Comparison of ENCODE assay signal across 1 cellular context in the genomic region with DNA sequence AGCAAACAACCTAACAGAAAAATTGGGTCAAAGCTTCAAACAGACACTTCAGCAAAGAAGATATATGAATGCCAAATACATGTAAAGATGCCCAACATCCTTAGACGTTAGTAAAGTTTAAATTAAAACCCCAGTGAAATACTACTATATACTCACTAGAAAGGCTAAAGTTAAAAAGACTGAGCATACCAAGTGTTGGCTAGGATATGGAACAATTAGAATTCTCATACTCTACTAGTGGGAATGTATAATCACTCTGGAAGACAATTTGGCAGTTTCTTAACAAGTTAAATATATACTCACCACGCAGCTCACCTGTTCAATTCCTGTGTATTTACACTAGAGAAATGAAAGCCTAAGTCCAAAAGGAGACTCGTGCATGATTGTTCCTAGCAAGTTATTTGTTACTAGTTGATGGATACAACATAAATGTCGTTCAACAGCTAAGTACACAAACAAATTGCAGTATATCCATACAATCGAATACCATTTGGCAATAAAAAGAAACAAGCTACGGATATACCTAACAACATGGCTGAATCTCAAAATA.
A peak's percentile ranks its signal among the peaks of the same experiment; 100 is the strongest.
TF ChIP-seq lines count a peak whose summit lies in the region.

No MANE protein-coding gene starts in this region.

TF ChIP-seq in HepG2, 621 proteins besides CTCF, POLR2A, EP300 and RAD21 (continued from another document):
- TF ChIP-seq ARID5B (CRISPR knock-in tag; IDR thresholded peaks at IDR 0.05) (peak; percentile 40; the same call in 1 of the 2 replicates), SOX6 (IDR thresholded peaks at IDR 0.05) (no peak), SOX6 (CRISPR knock-in tag; IDR thresholded peaks at IDR 0.05) (peak; percentile 38; the same call in 1 of the 2 replicates), ZNF317 (CRISPR knock-in tag; IDR thresholded peaks at IDR 0.05) (peak; percentile 52; the same call in 1 of the 2 replicates), ZNF737 (CRISPR knock-in tag; IDR thresholded peaks at IDR 0.05; ENCODE audit: borderline replicate concordance) (no peak), FOXA3 (CRISPR knock-in tag; IDR thresholded peaks at IDR 0.05) (0 out of 2 replicates have a peak, but pooled peaks have one; percentile 8)
- TF ChIP-seq, protein P1, sequence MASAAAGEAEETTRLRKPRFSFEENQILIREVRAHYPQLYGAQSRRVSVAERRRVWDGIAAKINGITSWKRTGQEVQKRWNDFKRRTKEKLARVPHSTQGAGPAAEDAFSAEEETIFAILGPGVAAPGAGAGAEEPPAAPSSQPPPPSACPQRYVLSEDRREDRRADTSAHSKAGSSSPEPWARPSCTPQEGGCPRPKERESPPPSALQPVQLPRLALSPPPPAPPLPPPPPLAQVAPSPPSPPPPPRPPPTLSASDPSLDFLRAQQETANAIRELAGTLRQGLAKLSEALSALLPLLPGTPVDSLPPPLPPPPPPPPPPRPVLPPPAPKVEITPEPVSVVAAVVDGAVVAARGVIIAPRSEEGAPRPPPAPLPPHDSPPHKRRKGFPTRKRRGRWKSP (CRISPR knock-in tag; IDR thresholded peaks at IDR 0.05): no peak
